20 cellular contexts compared by ENCODE assay signal in the genomic region with DNA sequence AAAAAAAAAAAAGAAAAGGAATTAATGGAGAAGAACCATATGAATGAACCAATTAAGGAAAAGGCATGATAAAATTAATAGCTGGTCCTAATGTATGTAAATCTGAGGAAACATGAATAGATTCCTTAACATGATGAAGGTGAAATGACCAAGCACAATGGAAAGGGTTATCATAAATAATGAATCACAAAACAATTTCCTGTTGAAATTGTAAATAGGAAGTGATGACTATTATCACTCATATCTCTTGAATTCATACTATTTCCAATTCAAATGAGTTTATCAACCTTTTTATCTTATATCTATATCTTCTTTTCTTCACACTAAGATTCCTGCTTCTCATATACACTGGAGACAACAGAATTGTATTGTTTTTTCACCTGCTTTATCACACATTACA. TPM values are rescaled to one million over a fixed set of nuclear protein-coding genes. Genes with fewer than 3 reads are reported as not detected.
DNase-seq lines count a peak whose midpoint lies in the region; ATAC-seq, FAIRE-seq and TF ChIP-seq lines count a peak whose summit lies in the region.
"Had no signal": no experiment of that assay in that cellular context is flagged by ENCODE, and none has a peak within 500 bp of the region (broad histone marks: within the 10 kb centered on the region; RNA-seq: fewer than 3 reads in every experiment).

No MANE protein-coding gene starts in this region.

- CTCF ChIA-PET in A549 (lab: Yijun Ruan, JAX): interaction anchor here (0.6 to 2.4 kb wide), 3 partner anchors 71 to 604 kb away, joined by 3 to 9 read pairs (median 4); no protein-coding TSS in a partner anchor
- CTCF ChIA-PET in WTC11 (lab: Charles Lee): no interaction called here
- CTCF ChIA-PET in HEK293T (lab: Yijun Ruan, JAX): no interaction called here

- H3K4me1 Mint-ChIP-seq in astrocyte (ENCODE audit: low read depth, unreplicated experiment): peaks cover 5% of the 10 kb centered on the region
- peaks cover 4% of the 10 kb centered on the region; the same call in 1 of the 2 replicates for H3K4me1 Mint-ChIP-seq in WTC11
- H3K4me1 Mint-ChIP-seq: CD4-positive, CD25-positive, alpha-beta regulatory T cell had no signal

- no peaks in the 10 kb centered on the region for H3K27me3 ChIP-seq in astrocyte (ENCODE audit: insufficient read depth, low read length)
- no peaks in the 10 kb centered on the region for H3K27me3 ChIP-seq in foreskin keratinocyte
- no peaks in the 10 kb centered on the region for H3K27me3 ChIP-seq in esophagus squamous epithelium

- peaks cover 7% of the 10 kb centered on the region; the same call in 2 of the 3 replicates for H3K9me3 ChIP-seq in A549
- no peaks in the 10 kb centered on the region for H3K9me3 ChIP-seq in astrocyte (ENCODE audit: insufficient read depth, low read depth, low read length)
- H3K9me3 ChIP-seq in esophagus squamous epithelium: peaks cover 0 to 3% (median 0%) of the 10 kb centered on the region in 3 donors
- H3K9me3 ChIP-seq: Caco-2, SK-N-SH had no signal

- H3K27me3 Mint-ChIP-seq in astrocyte (ENCODE audit: low read depth, unreplicated experiment) (no peaks in the 10 kb centered on the region), WTC11 (ENCODE audit: low read depth) (no peaks in the 10 kb centered on the region)

- H3K4me3 ChIP-seq in A549: no peak overlapping the region; the same call in 2 of the 3 replicates
- no peak overlapping the region for H3K4me3 ChIP-seq in astrocyte (ENCODE audit: insufficient read depth, low read depth, low read length)
- H3K4me3 ChIP-seq in esophagus squamous epithelium: no peak overlapping the region

- H3K9me3 Mint-ChIP-seq in astrocyte (ENCODE audit: unreplicated experiment): no peaks in the 10 kb centered on the region
- H3K9me3 Mint-ChIP-seq in WTC11: peaks cover 6% of the 10 kb centered on the region

- H4K20me1 ChIP-seq in astrocyte (ENCODE audit: insufficient read depth, low read length): no peaks in the 10 kb centered on the region

- no peaks in the 10 kb centered on the region for H3K79me2 ChIP-seq in astrocyte (ENCODE audit: insufficient read depth, low read length)

- no peak for TF ChIP-seq POLR2A in A549 (IDR thresholded peaks at IDR 0.05; ENCODE audit: low read length)
- no peak for TF ChIP-seq POLR2A in esophagus squamous epithelium (IDR thresholded peaks at IDR 0.05)

- intact Hi-C loops in esophagus squamous epithelium (cut with DNase I): no loop called here

- DNase-seq in A549 (ENCODE audit: low read depth in 1 of 2, low spot score in 1 of 2): peak in 1 of 2 experiments; percentile 48
- DNase-seq in HS-5 (ENCODE audit: low read depth): peak; percentile 23
- DNase-seq in astrocyte (ENCODE audit: low read depth): no peak
- DNase-seq in foreskin keratinocyte: peak in 1 of 2 donors; percentile 15
- no peak for DNase-seq in WTC11 (ENCODE audit: low spot score)
- no peak for DNase-seq in esophagus squamous epithelium (lab: John Stamatoyannopoulos, UW)
- no peak for DNase-seq in stimulated activated CD4-positive, alpha-beta T cell treated with anti-CD3 and anti-CD28 coated beads, Interleukin-2, amount 100 ng/mL, for 48 hours
- DNase-seq in HEK293T (ENCODE audit: extremely low spot score): no peak
- DNase-seq: ACHN; Caco-2; CD4-positive, CD25-positive, alpha-beta regulatory T cell; DMS153; NCI-H1105 treated with DMSO at 0.1 percent for 48 hours; NCI-H187; NCI-H446 treated with DMSO at 0.1 percent for 48 hours; SK-N-SH had no signal

- H3K4me3 Mint-ChIP-seq in astrocyte (ENCODE audit: unreplicated experiment) (no peak overlapping the region), WTC11 (no peak overlapping the region)
- H3K4me3 Mint-ChIP-seq: CD4-positive, CD25-positive, alpha-beta regulatory T cell had no signal

- no peaks in the 10 kb centered on the region for H3K36me3 Mint-ChIP-seq in astrocyte (ENCODE audit: low read depth, unreplicated experiment)
- no peaks in the 10 kb centered on the region for H3K36me3 Mint-ChIP-seq in WTC11
- H3K36me3 Mint-ChIP-seq: CD4-positive, CD25-positive, alpha-beta regulatory T cell had no signal

- H2AFZ ChIP-seq in astrocyte (ENCODE audit: low read depth, low read length): no peak overlapping the region

- no peak for TF ChIP-seq EP300 in A549 (IDR thresholded peaks at IDR 0.05)

- POLR2A ChIA-PET in A549 (lab: Yijun Ruan, JAX): no interaction called here
- POLR2A ChIA-PET in WTC11 (lab: Charles Lee): no interaction called here
- POLR2A ChIA-PET in HEK293T (lab: Yijun Ruan, JAX): no interaction called here

- no peak for ATAC-seq in A549
- peak; percentile 36 for ATAC-seq in foreskin keratinocyte
- ATAC-seq in WTC11: no peak
- ATAC-seq: Right ventricle myocardium inferior had no signal

- no peak for TF ChIP-seq CTCF in A549 (IDR thresholded peaks at IDR 0.05)
- no peak for TF ChIP-seq CTCF in astrocyte (IDR thresholded peaks at IDR 0.05; ENCODE audit: insufficient read depth, low read depth, low read length)
- TF ChIP-seq CTCF in foreskin keratinocyte (conservative IDR thresholded peaks at IDR 0.05): no peak
- TF ChIP-seq CTCF in WTC11 (IDR thresholded peaks at IDR 0.05): no peak
- TF ChIP-seq CTCF in esophagus squamous epithelium (IDR thresholded peaks at IDR 0.05): no peak

- H3K36me3 ChIP-seq in astrocyte (ENCODE audit: insufficient read depth, low read length) (no peaks in the 10 kb centered on the region), esophagus squamous epithelium (no peaks in the 10 kb centered on the region)

- H3K4me2 ChIP-seq in A549 (peak overlapping the region; percentile 52), astrocyte (ENCODE audit: low read length) (no peak overlapping the region)
- H3K4me2 ChIP-seq: SK-N-SH had no signal

- peaks cover 16% of the 10 kb centered on the region for H3K4me1 ChIP-seq in A549
- H3K4me1 ChIP-seq in astrocyte (ENCODE audit: insufficient read depth, low read length): peaks cover 13% of the 10 kb centered on the region
- peaks cover 10% of the 10 kb centered on the region for H3K4me1 ChIP-seq in foreskin keratinocyte
- peaks cover under 1 to 16% (median 11%) of the 10 kb centered on the region in 3 donors for H3K4me1 ChIP-seq in esophagus squamous epithelium

- FAIRE-seq in A549 (lab: Jason Lieb, UNC) (peak; percentile 90), astrocyte (lab: Jason Lieb, UNC) (peak; percentile 17)
- FAIRE-seq: HTR-8/SVneo had no signal

- TF ChIP-seq RAD21 in A549 (conservative IDR thresholded peaks at IDR 0.05 in 1 of 2, IDR thresholded peaks at IDR 0.05 in 1 of 2): no peak

- H3K27ac Mint-ChIP-seq in astrocyte (ENCODE audit: unreplicated experiment) (no peak overlapping the region), WTC11 (no peak overlapping the region)
- H3K27ac Mint-ChIP-seq: CD4-positive, CD25-positive, alpha-beta regulatory T cell had no signal

- no peak overlapping the region for H3K9ac ChIP-seq in astrocyte (ENCODE audit: low read length)
- H3K9ac ChIP-seq: SK-N-SH had no signal

- peak overlapping the region; percentile 58 to 78; a peak in 5 of 6 replicates for H3K27ac ChIP-seq in A549
- H3K27ac ChIP-seq in astrocyte (ENCODE audit: low read depth, low read length): peak overlapping the region; percentile 7
- H3K27ac ChIP-seq in foreskin keratinocyte: no peak overlapping the region
- no peak overlapping the region for H3K27ac ChIP-seq in esophagus squamous epithelium

TF ChIP-seq in A549, 52 proteins besides CTCF, POLR2A, EP300 and RAD21 (continues in another document):
- TF ChIP-seq FOSL2 (IDR thresholded peaks at IDR 0.05) (no peak), FOSL2 (CRISPR knock-in tag; IDR thresholded peaks at IDR 0.05) (peak; percentile 77), FOSB (CRISPR knock-in tag; IDR thresholded peaks at IDR 0.05) (no peak), GATA3 (IDR thresholded peaks at IDR 0.05; ENCODE audit: borderline replicate concordance) (peak; percentile 65; the same call in 1 of the 2 replicates)

TF ChIP-seq in WTC11, 78 proteins besides CTCF, POLR2A, EP300 and RAD21 (continues in another document):
- TF ChIP-seq, protein P1, sequence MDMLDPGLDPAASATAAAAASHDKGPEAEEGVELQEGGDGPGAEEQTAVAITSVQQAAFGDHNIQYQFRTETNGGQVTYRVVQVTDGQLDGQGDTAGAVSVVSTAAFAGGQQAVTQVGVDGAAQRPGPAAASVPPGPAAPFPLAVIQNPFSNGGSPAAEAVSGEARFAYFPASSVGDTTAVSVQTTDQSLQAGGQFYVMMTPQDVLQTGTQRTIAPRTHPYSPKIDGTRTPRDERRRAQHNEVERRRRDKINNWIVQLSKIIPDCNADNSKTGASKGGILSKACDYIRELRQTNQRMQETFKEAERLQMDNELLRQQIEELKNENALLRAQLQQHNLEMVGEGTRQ (CRISPR knock-in tag; IDR thresholded peaks at IDR 0.05): no peak

TF ChIP-seq in HEK293T, 16 proteins besides CTCF, POLR2A, EP300 and RAD21 (continues in another document):
- TF ChIP-seq NFRKB (IDR thresholded peaks at IDR 0.05) (no peak), TARDBP (IDR thresholded peaks at IDR 0.05) (no peak)
- TF ChIP-seq, protein P2, sequence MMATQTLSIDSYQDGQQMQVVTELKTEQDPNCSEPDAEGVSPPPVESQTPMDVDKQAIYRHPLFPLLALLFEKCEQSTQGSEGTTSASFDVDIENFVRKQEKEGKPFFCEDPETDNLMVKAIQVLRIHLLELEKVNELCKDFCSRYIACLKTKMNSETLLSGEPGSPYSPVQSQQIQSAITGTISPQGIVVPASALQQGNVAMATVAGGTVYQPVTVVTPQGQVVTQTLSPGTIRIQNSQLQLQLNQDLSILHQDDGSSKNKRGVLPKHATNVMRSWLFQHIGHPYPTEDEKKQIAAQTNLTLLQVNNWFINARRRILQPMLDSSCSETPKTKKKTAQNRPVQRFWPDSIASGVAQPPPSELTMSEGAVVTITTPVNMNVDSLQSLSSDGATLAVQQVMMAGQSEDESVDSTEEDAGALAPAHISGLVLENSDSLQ (IDR thresholded peaks at IDR 0.05): no peak

RNA-seq across cellular contexts. Expression of a gene that starts 32.0 kb away (rescaled TPM):
- polyA plus RNA-seq in A549 (2011; rRNA removed) (not detected in 2 replicates), A549 (2017; fragmentation: RNase III; extraction: RNeasy Plus Mini Kit Qiagen cat#74134 plus additional on column Dnase treatment) (not detected in 3 replicates), foreskin keratinocyte (0.04 TPM in 1 of 2 replicates, not detected in the other)
- polyA plus RNA-seq in A549 (2012; cell fraction: cytosol; rRNA removed): not detected in 2 replicates
- polyA plus RNA-seq in A549 (2012; cell fraction: nucleus; rRNA removed): not detected in 2 replicates
- not detected in 2 replicates for polyA minus RNA-seq in A549 (2011; rRNA and poly(A)+ RNA removed)
- total RNA-seq in astrocyte (not detected in 2 replicates), foreskin keratinocyte (not detected in 2 replicates), WTC11 (2021) (not detected in 3 replicates), esophagus squamous epithelium (under 1 TPM in 3 of 4 donors, not detected in 1; 0.18 to 0.47 (median 0.19) TPM)
- total RNA-seq: Caco-2; CD4-positive, CD25-positive, alpha-beta regulatory T cell; H4; LHCN-M2; Right ventricle myocardium inferior had no signal
- polyA plus RNA-seq: CD4-positive, CD25-positive, alpha-beta regulatory T cell; SK-N-SH had no signal

RNA-seq across cellular contexts. Expression of a gene that starts 48.2 kb away (rescaled TPM):
- polyA plus RNA-seq in A549 (2011; rRNA removed) (35.7 and 45.0 TPM in 2 replicates), A549 (2017; fragmentation: RNase III; extraction: RNeasy Plus Mini Kit Qiagen cat#74134 plus additional on column Dnase treatment) (12.7 to 17.0 TPM (median 15.3 TPM) in 3 replicates), foreskin keratinocyte (not detected in 2 replicates)
- 4.3 TPM in 2 replicates for polyA plus RNA-seq in A549 (2012; cell fraction: cytosol; rRNA removed)
- 12.7 and 22.0 TPM in 2 replicates for polyA plus RNA-seq in A549 (2012; cell fraction: nucleus; rRNA removed)
- 4.0 and 4.5 TPM in 2 replicates for polyA minus RNA-seq in A549 (2011; rRNA and poly(A)+ RNA removed)
- total RNA-seq in astrocyte (not detected in 2 replicates), foreskin keratinocyte (not detected in 2 replicates), WTC11 (2021) (0.11 to 0.32 TPM in 2 of 3 replicates, not detected in the other), esophagus squamous epithelium (1 to 10 TPM in 2 of 4 donors, under 1 TPM in 2; 0.35 to 6.5 (median 1.0) TPM)
- total RNA-seq: CD4-positive, CD25-positive, alpha-beta regulatory T cell; LHCN-M2; Right ventricle myocardium inferior had no signal
- polyA plus RNA-seq: CD4-positive, CD25-positive, alpha-beta regulatory T cell had no signal

Comparison
In these comparisons a context has a peak if more than half of its experiments do, and no peak if none do; other contexts are left out.
1. H3K27ac ChIP-seq: peak in A549 (2 of 2) and astrocyte (single experiment); none in foreskin keratinocyte (single experiment) and esophagus squamous epithelium (0 of 4).